Comparison of ENCODE assay signal across 1 cellular context in the genomic region with DNA sequence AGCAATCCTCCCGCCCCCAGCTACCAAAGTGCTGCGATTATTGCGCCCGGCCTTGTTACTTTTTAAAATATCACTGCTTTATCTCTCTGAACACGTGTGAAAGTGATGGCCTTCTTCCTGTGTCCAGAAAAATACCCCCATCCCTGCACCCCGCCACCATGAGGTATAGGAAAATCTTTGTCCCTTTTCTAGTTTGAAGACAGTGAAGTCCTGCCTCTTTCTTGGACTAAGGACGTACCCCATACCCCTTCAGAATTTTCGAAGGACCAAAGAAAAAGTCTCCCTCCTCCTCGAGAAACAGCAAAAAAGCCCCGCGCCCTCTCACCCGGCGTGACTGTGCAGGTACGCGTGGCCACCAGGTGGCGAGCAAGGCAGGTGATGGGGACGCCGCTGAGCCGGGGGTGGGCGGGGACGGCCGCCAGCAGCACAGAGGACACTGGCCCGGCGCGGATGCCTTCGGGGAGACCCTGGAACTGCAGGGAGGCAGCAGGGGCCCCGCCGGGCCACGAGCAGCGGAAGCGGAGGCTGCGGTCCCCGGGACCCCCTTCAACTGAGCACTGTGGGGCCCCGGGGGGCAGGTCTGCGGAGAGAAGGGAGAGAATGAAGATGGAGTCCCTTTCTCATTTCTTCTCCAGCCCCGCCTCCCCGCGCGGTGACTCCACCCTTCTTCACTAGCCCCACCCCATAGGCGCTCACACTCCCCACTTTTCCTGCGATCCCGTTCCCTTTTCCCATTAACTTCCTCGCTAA.
TF ChIP-seq lines count a peak whose summit lies in the region.

No MANE protein-coding gene starts in this region.

TF ChIP-seq in SK-N-SH, 30 proteins besides CTCF, POLR2A, EP300 and RAD21:
- TF ChIP-seq FOXJ3 (CRISPR knock-in tag; IDR thresholded peaks at IDR 0.05), result no peak
- no peak for TF ChIP-seq JUND (IDR thresholded peaks at IDR 0.05)
- no peak for TF ChIP-seq ZBTB33 (IDR thresholded peaks at IDR 0.05; ENCODE audit: borderline replicate concordance, low read depth)
- TF ChIP-seq SIN3A (IDR thresholded peaks at IDR 0.05; ENCODE audit: borderline replicate concordance, low read depth, low read length), result peak; percentile 39; the same call in 1 of the 2 replicates
- peak; percentile 29; the same call in 1 of the 2 replicates for TF ChIP-seq RCOR1 (IDR thresholded peaks at IDR 0.05; ENCODE audit: low read length)
- TF ChIP-seq TCF12 (IDR thresholded peaks at IDR 0.05), result no peak
- TF ChIP-seq CHD2 (IDR thresholded peaks at IDR 0.05; ENCODE audit: low read length, partially characterized antibody), result peak; percentile 16
- no peak for TF ChIP-seq FOSL2 (IDR thresholded peaks at IDR 0.05; ENCODE audit: borderline replicate concordance, low read depth)
- no peak for TF ChIP-seq NFIC (IDR thresholded peaks at IDR 0.05; ENCODE audit: borderline replicate concordance)
- no peak for TF ChIP-seq TAF1 (IDR thresholded peaks at IDR 0.05; ENCODE audit: borderline replicate concordance, low read depth, low read length)
- TF ChIP-seq, protein P1, sequence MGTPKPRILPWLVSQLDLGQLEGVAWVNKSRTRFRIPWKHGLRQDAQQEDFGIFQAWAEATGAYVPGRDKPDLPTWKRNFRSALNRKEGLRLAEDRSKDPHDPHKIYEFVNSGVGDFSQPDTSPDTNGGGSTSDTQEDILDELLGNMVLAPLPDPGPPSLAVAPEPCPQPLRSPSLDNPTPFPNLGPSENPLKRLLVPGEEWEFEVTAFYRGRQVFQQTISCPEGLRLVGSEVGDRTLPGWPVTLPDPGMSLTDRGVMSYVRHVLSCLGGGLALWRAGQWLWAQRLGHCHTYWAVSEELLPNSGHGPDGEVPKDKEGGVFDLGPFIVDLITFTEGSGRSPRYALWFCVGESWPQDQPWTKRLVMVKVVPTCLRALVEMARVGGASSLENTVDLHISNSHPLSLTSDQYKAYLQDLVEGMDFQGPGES (IDR thresholded peaks at IDR 0.05; ENCODE audit: low read depth, low read length), result no peak
- no peak for TF ChIP-seq RFX5 (IDR thresholded peaks at IDR 0.05; ENCODE audit: low read length)
- TF ChIP-seq NRF1 (IDR thresholded peaks at IDR 0.05; ENCODE audit: low read depth, low read length), result no peak
- no peak for TF ChIP-seq USF2 (IDR thresholded peaks at IDR 0.05; ENCODE audit: borderline replicate concordance, low read depth, low read length)
- TF ChIP-seq SMC3 (IDR thresholded peaks at IDR 0.05; ENCODE audit: low read depth, low read length), result peak; percentile 80
- TF ChIP-seq, protein P2, sequence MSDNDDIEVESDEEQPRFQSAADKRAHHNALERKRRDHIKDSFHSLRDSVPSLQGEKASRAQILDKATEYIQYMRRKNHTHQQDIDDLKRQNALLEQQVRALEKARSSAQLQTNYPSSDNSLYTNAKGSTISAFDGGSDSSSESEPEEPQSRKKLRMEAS (IDR thresholded peaks at IDR 0.05; ENCODE audit: low read depth), result peak; percentile 69
- TF ChIP-seq POLR2AphosphoS5 (IDR thresholded peaks at IDR 0.05; ENCODE audit: low read depth, low read length), result no peak
- TF ChIP-seq RXRA (IDR thresholded peaks at IDR 0.05; ENCODE audit: borderline replicate concordance, low read depth), result no peak
- TF ChIP-seq FOXM1 (IDR thresholded peaks at IDR 0.05; ENCODE audit: low read depth), result no peak
- peak; percentile 59; the same call in 1 of the 2 replicates for TF ChIP-seq MXI1 (IDR thresholded peaks at IDR 0.05; ENCODE audit: low read depth, low read length)
- TF ChIP-seq YY1 (IDR thresholded peaks at IDR 0.05; ENCODE audit: low read depth), result 0 out of 2 replicates have a peak, but pooled peaks have one; percentile 48
